8 cellular contexts compared by ENCODE assay signal in the genomic region with DNA sequence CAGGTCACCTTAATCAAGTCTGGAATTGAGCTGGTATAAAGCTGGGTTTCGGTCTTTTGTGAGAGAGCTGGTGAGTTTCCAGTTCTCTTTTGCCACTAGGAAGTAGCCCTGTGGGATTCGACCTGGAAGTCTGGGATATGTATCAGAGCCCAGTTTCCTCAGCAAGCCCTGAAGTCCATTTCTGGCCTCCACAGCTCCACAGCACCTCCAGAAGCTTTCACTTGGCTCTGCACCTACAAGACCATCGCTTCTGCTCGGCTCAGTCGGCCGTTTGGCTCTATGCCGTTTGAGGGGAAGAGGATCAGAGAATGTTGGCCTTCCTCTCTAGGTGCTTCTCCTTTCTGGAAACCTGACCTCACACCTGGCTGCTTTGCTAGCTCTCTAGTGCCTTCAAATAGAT.
A peak's percentile ranks its signal among the peaks of the same experiment; 100 is the strongest.
DNase-seq lines count a peak whose midpoint lies in the region; ATAC-seq and TF ChIP-seq lines count a peak whose summit lies in the region.

No MANE protein-coding gene starts in this region.

- H3K79me2 ChIP-seq in OCI-LY1 (ENCODE audit: insufficient read depth, low read length) (no peaks in the 10 kb centered on the region; the same call in 1 of the 2 replicates), fibroblast of lung (ENCODE audit: control insufficient read depth, insufficient read depth, low read length) (peaks cover 3% of the 10 kb centered on the region)

- no peaks in the 10 kb centered on the region for H3K27me3 ChIP-seq in OCI-LY1 (ENCODE audit: insufficient read depth, low read length)
- H3K27me3 ChIP-seq in fibroblast of lung (ENCODE audit: control insufficient read depth, insufficient read depth, low read length): no peaks in the 10 kb centered on the region

- H3K9me2 ChIP-seq in OCI-LY1 (ENCODE audit: low read depth, low read length): no peaks in the 10 kb centered on the region

- no peak overlapping the region for H3K4me2 ChIP-seq in OCI-LY1 (ENCODE audit: low read length)
- no peak overlapping the region for H3K4me2 ChIP-seq in fibroblast of lung (ENCODE audit: extremely low read depth, insufficient read depth, low read length)

- H3K27me3 Mint-ChIP-seq in activated naive CD4-positive, alpha-beta T cell treated with anti-CD3 and anti-CD28 coated beads for 36 hours (ENCODE audit: low read depth): no peaks in the 10 kb centered on the region

- H2AFZ ChIP-seq in OCI-LY1 (ENCODE audit: low read length): no peak overlapping the region
- no peak overlapping the region for H2AFZ ChIP-seq in fibroblast of lung (ENCODE audit: low read length)

- H3K4me3 ChIP-seq in OCI-LY1 (ENCODE audit: low read depth, low read length, poor library complexity, severe bottlenecking) (no peak overlapping the region), fibroblast of lung (replicated peaks in 1 of 4; ENCODE audit: control extremely low read depth in 1 of 4, insufficient read depth in 1 of 4, low read depth in 3 of 4, low read length in 4 of 4) (no peak overlapping the region)

- H3K4me1 Mint-ChIP-seq in activated naive CD4-positive, alpha-beta T cell treated with anti-CD3 and anti-CD28 coated beads for 36 hours (ENCODE audit: low read depth): peaks cover 42% of the 10 kb centered on the region

- no peaks in the 10 kb centered on the region for H3F3A ChIP-seq in OCI-LY1 (ENCODE audit: insufficient read depth, low read length)

- no peak overlapping the region for H3K27ac Mint-ChIP-seq in activated naive CD4-positive, alpha-beta T cell treated with anti-CD3 and anti-CD28 coated beads for 36 hours

- H3K9ac ChIP-seq in OCI-LY1 (ENCODE audit: low read length) (no peak overlapping the region), fibroblast of lung (ENCODE audit: insufficient read depth, low read length) (no peak overlapping the region)

- peak; percentile 31 for DNase-seq in COLO668 (lab: John Stamatoyannopoulos, UW; ENCODE audit: unreplicated experiment)
- DNase-seq in fibroblast of lung (ENCODE audit: low read depth in 2 of 2): peak; percentile 60 to 76
- peak in 38 of 56 donors; percentile 16 to 77 (median 34) for DNase-seq in nucleus accumbens (lab: John Stamatoyannopoulos, UW)
- no peak for DNase-seq in T-helper 9 cell
- DNase-seq in RWPE1 (ENCODE audit: low spot score): no peak
- DNase-seq in activated naive CD4-positive, alpha-beta T cell treated with anti-CD3 and anti-CD28 coated beads for 36 hours: no peak

- no peak for TF ChIP-seq CTCF in OCI-LY1 (IDR thresholded peaks at IDR 0.05; ENCODE audit: low read length)
- TF ChIP-seq CTCF in fibroblast of lung (conservative IDR thresholded peaks at IDR 0.05 in 1 of 2, IDR thresholded peaks at IDR 0.05 in 1 of 2; ENCODE audit: low read depth in 1 of 2, low read length in 2 of 2): peak; percentile 56 to 59
- TF ChIP-seq CTCF in RWPE1 (conservative IDR thresholded peaks at IDR 0.05; ENCODE audit: low read depth): no peak

- peaks cover 40% of the 10 kb centered on the region for H3K36me3 Mint-ChIP-seq in activated naive CD4-positive, alpha-beta T cell treated with anti-CD3 and anti-CD28 coated beads for 36 hours (ENCODE audit: low read depth)

- H3K36me3 ChIP-seq in OCI-LY1 (ENCODE audit: insufficient read depth, low read length) (peaks cover 24% of the 10 kb centered on the region), fibroblast of lung (ENCODE audit: control insufficient read depth, insufficient read depth, low read length) (no peaks in the 10 kb centered on the region)

- H3K9me3 ChIP-seq in OCI-LY1 (ENCODE audit: low read length) (no peaks in the 10 kb centered on the region), fibroblast of lung (ENCODE audit: control insufficient read depth, insufficient read depth, low read depth, low read length) (no peaks in the 10 kb centered on the region)

- no peak overlapping the region for H3K4me3 Mint-ChIP-seq in activated naive CD4-positive, alpha-beta T cell treated with anti-CD3 and anti-CD28 coated beads for 36 hours

- CTCF ChIA-PET in RWPE1 (lab: Yijun Ruan, JAX): interaction anchor here (0.6 to 1.1 kb wide), 4 partner anchors 13 to 372 kb away, joined by 3 to 4 read pairs (median 4); no protein-coding TSS in a partner anchor
- CTCF ChIA-PET in activated naive CD4-positive, alpha-beta T cell treated with anti-CD3 and anti-CD28 coated beads for 36 hours (lab: Charles Lee): interaction anchor here (0.5 kb wide), 1 partner anchor 650 kb away, joined by 3 read pairs; no protein-coding TSS in a partner anchor

- POLR2A ChIA-PET in RWPE1 (lab: Yijun Ruan, JAX; ENCODE audit: low non-redundant PET): no interaction called here

- no peaks in the 10 kb centered on the region for H3K9me3 Mint-ChIP-seq in activated naive CD4-positive, alpha-beta T cell treated with anti-CD3 and anti-CD28 coated beads for 36 hours

- H4K20me1 ChIP-seq in OCI-LY1 (ENCODE audit: insufficient read depth, low read length) (no peaks in the 10 kb centered on the region), fibroblast of lung (ENCODE audit: control insufficient read depth, extremely low read depth, insufficient read depth, low read length) (no peaks in the 10 kb centered on the region)

- H3K27ac ChIP-seq in OCI-LY1 (ENCODE audit: low read depth, low read length, poor library complexity, severe bottlenecking) (peak overlapping the region; percentile 9), fibroblast of lung (ENCODE audit: insufficient read depth, low read length) (no peak overlapping the region), RWPE1 (no peak overlapping the region)

- H3K4me1 ChIP-seq in OCI-LY1 (ENCODE audit: insufficient read depth, low read length, severe bottlenecking) (peaks cover 48% of the 10 kb centered on the region), fibroblast of lung (ENCODE audit: control insufficient read depth, extremely low read depth, insufficient read depth, low read length) (no peaks in the 10 kb centered on the region)

- no peak for ATAC-seq in GM21825 (IDR thresholded peaks at IDR 0.05; ENCODE audit: unreplicated experiment)

- intact Hi-C loops in activated naive CD4-positive, alpha-beta T cell treated with anti-CD3 and anti-CD28 coated beads for 36 hours (cut with micrococcal nuclease): no loop called here

Comparison
In these comparisons a context has a peak if more than half of its experiments do, and no peak if none do; other contexts are left out.
1. DNase-seq: peak in COLO668 (single experiment), fibroblast of lung (2 of 2) and nucleus accumbens (38 of 56); none in T-helper 9 cell (single experiment), RWPE1 (single experiment) and activated naive CD4-positive, alpha-beta T cell treated with anti-CD3 and anti-CD28 coated beads for 36 hours (single experiment).
2. CTCF ChIP-seq: peak in fibroblast of lung (2 of 2); none in OCI-LY1 (single experiment) and RWPE1 (single experiment).